8 cellular contexts compared by ENCODE assay signal in the genomic region with DNA sequence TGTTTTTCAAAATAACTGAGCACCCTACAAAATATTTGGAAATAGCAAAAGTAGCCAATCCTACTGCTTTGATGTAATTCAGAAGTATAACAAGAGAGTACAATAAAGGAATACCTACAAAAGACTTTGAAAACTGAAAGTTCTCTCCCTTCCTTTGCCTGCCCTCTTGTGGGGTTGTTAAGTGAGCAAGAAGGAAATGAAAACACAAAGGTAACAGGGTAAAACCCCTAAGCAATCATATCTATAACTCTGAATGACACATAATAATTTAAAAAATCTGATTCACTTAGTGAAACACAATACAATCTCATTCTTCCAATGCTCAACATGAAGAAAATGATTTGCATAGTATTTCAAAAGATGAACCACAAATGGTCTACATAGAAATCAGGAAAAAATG.
A peak's percentile ranks its signal among the peaks of the same experiment; 100 is the strongest.
DNase-seq lines count a peak whose midpoint lies in the region; ATAC-seq and TF ChIP-seq lines count a peak whose summit lies in the region.

No MANE protein-coding gene starts in this region.

- no peak overlapping the region for H3K4me3 Mint-ChIP-seq in natural killer cell

- no peak overlapping the region for H3K18ac ChIP-seq in IMR-90 (ENCODE audit: low read depth, low read length)

- POLR2A ChIA-PET in IMR-90 (lab: Charles Lee; ENCODE audit: unreplicated experiment): no interaction called here

- dilution Hi-C loops in IMR-90 (cut with HindIII; ENCODE audit: low sequenced_read_pairs, unreplicated experiment) (no loop called here), mammary epithelial cell (cut with HindIII; ENCODE audit: low sequenced_read_pairs) (no loop called here)

- H2AFZ ChIP-seq in IMR-90 (replicated peaks; ENCODE audit: low read length, poor library complexity) (no peak overlapping the region), mammary epithelial cell (ENCODE audit: low read depth, low read length) (no peak overlapping the region)

- H3K9me3 ChIP-seq in IMR-90 (ENCODE audit: control insufficient read depth, insufficient read depth, low read length) (no peaks in the 10 kb centered on the region), mammary epithelial cell (replicated peaks; ENCODE audit: insufficient read depth, low read length) (no peaks in the 10 kb centered on the region)

- no peak overlapping the region for H2BK120ac ChIP-seq in IMR-90 (ENCODE audit: low read depth, low read length)

- DNase-seq in GM06990 (ENCODE audit: extremely low read depth, insufficient read length) (peak; percentile 37), IMR-90 (peak; percentile 52), mammary epithelial cell (peak; percentile 50), natural killer cell (no peak), COLO829 (ENCODE audit: low spot score) (no peak), NCI-H2227 (lab: John Stamatoyannopoulos, UW; ENCODE audit: unreplicated experiment) (no peak)

- in situ Hi-C loops in IMR-90 (cut with MboI; ENCODE audit: low sequenced_read_pairs): no loop called here
- in situ Hi-C loops in mammary epithelial cell (cut with MboI; ENCODE audit: low sequenced_read_pairs in 2 of 2): no loop called here

- H3K4me2 ChIP-seq in IMR-90 (ENCODE audit: low read depth, low read length) (no peak overlapping the region), mammary epithelial cell (ENCODE audit: insufficient read depth, low read depth, low read length) (peak overlapping the region; percentile 14)

- H3K36me3 Mint-ChIP-seq in natural killer cell: no peaks in the 10 kb centered on the region

- ATAC-seq in GM21367 (IDR thresholded peaks at IDR 0.05; ENCODE audit: unreplicated experiment) (peak; percentile 75), IMR-90 (ENCODE audit: low read depth) (peak; percentile 66; the same call in 1 of the 2 replicates), natural killer cell (peak in 2 of 3 donors; percentile 60 to 63), GM19328 (IDR thresholded peaks at IDR 0.05; ENCODE audit: unreplicated experiment) (no peak)

- no peak overlapping the region for H3K14ac ChIP-seq in IMR-90 (replicated peaks; ENCODE audit: low read depth, low read length)

- no peak for TF ChIP-seq POLR2A in IMR-90 (IDR thresholded peaks at IDR 0.05; ENCODE audit: low read depth, low read length)

- peaks cover 6% of the 10 kb centered on the region for H3K9me1 ChIP-seq in IMR-90 (ENCODE audit: insufficient read depth, low read length)

- no peak overlapping the region for H3K23ac ChIP-seq in IMR-90 (ENCODE audit: low read depth, low read length)

- no peak overlapping the region for H2AK5ac ChIP-seq in IMR-90 (ENCODE audit: low read depth, low read length)

- no peak overlapping the region for H2BK5ac ChIP-seq in IMR-90 (ENCODE audit: low read depth, low read length, poor library complexity, severe bottlenecking)

- H2BK20ac ChIP-seq in IMR-90 (ENCODE audit: low read depth, low read length): no peak overlapping the region

- H3K27me3 ChIP-seq in GM06990 (replicated peaks; ENCODE audit: control insufficient read depth, insufficient read depth, low read length): no peaks in the 10 kb centered on the region
- H3K27me3 ChIP-seq in IMR-90 (ENCODE audit: control insufficient read depth, insufficient read depth, low read length): no peaks in the 10 kb centered on the region
- no peaks in the 10 kb centered on the region for H3K27me3 ChIP-seq in mammary epithelial cell (ENCODE audit: insufficient read depth, low read length)

- no peak overlapping the region for H3K4ac ChIP-seq in IMR-90 (ENCODE audit: low read depth, low read length)

- TF ChIP-seq CTCF in GM06990 (IDR thresholded peaks at IDR 0.05; ENCODE audit: insufficient read depth, low read length, poor library complexity, severe bottlenecking) (peak; percentile 43), IMR-90 (conservative IDR thresholded peaks at IDR 0.05; ENCODE audit: low read depth, low read length) (peak; percentile 56), mammary epithelial cell (conservative IDR thresholded peaks at IDR 0.05 in 1 of 2, IDR thresholded peaks at IDR 0.05 in 1 of 2; ENCODE audit: extremely low read depth in 1 of 2, insufficient read depth in 1 of 2, low read depth in 1 of 2, low read length in 2 of 2) (peak; percentile 38 to 69), natural killer cell (IDR thresholded peaks at IDR 0.05) (peak; percentile 32)

- H4K5ac ChIP-seq in IMR-90 (ENCODE audit: low read depth, low read length): no peak overlapping the region

- H3K4me1 ChIP-seq in IMR-90 (ENCODE audit: control insufficient read depth, insufficient read depth, low read length) (no peaks in the 10 kb centered on the region; the same call in 1 of the 2 replicates), mammary epithelial cell (ENCODE audit: insufficient read depth, low read length) (no peaks in the 10 kb centered on the region)

- intact Hi-C loops in IMR-90 (cut with micrococcal nuclease) (loop anchor here (1.0 to 5.0 kb wide), 3 partner anchors 95 to 281 kb away; no protein-coding TSS in a partner anchor), mammary epithelial cell (cut with micrococcal nuclease) (loop anchor here (1.0 to 10.0 kb wide), 5 partner anchors 98 to 337 kb away; partner anchors contain the start of genes FRYL and SLAIN2), natural killer cell (cut with micrococcal nuclease) (loop anchor here (1.0 kb wide), 1 partner anchor 104 kb away; no protein-coding TSS in a partner anchor)

- H3K27ac Mint-ChIP-seq in natural killer cell: peak overlapping the region; percentile 74 to 77

- H4K91ac ChIP-seq in IMR-90 (ENCODE audit: insufficient read depth, low read depth, low read length): no peak overlapping the region

- H3K79me1 ChIP-seq in IMR-90 (ENCODE audit: low read depth in 1 of 2, low read length in 2 of 2): peaks cover 14 to 31% of the 10 kb centered on the region in 2 experiments

- H3K9ac ChIP-seq in IMR-90 (ENCODE audit: low read depth, low read length) (no peak overlapping the region), mammary epithelial cell (ENCODE audit: insufficient read depth, low read length) (no peak overlapping the region)

- H2BK15ac ChIP-seq in IMR-90 (ENCODE audit: low read depth, low read length): no peak overlapping the region

- H3K4me3 ChIP-seq in GM06990 (replicated peaks; ENCODE audit: low read depth, low read length): no peak overlapping the region
- H3K4me3 ChIP-seq in IMR-90 (ENCODE audit: insufficient read depth, low read depth, low read length): no peak overlapping the region
- no peak overlapping the region for H3K4me3 ChIP-seq in mammary epithelial cell (replicated peaks in 1 of 3; ENCODE audit: insufficient read depth in 1 of 3, low read depth in 2 of 3, low read length in 3 of 3)

- H3K4me1 Mint-ChIP-seq in natural killer cell: peaks cover 45% of the 10 kb centered on the region in 2 donors

- BruUV-seq in IMR-90 (replicated peaks; lab: Mats Ljungman, UMichigan): no TSS peak
- BruUV-seq in mammary epithelial cell (replicated peaks; lab: Mats Ljungman, UMichigan): no TSS peak

- H3K56ac ChIP-seq in IMR-90 (ENCODE audit: extremely low read depth, insufficient read depth, low read length): no peak overlapping the region

- no peaks in the 10 kb centered on the region for H3K36me3 ChIP-seq in GM06990 (ENCODE audit: control insufficient read depth, insufficient read depth, low read length)
- no peaks in the 10 kb centered on the region for H3K36me3 ChIP-seq in IMR-90 (ENCODE audit: control insufficient read depth, insufficient read depth, low read length)
- no peaks in the 10 kb centered on the region for H3K36me3 ChIP-seq in mammary epithelial cell (ENCODE audit: insufficient read depth, low read length)

- H3K9me3 Mint-ChIP-seq in natural killer cell: no peaks in the 10 kb centered on the region

- H3K27ac ChIP-seq in IMR-90 (ENCODE audit: insufficient read depth, low read length): no peak overlapping the region
- H3K27ac ChIP-seq in mammary epithelial cell (ENCODE audit: insufficient read depth, low read depth, low read length): no peak overlapping the region

- H3K27me3 Mint-ChIP-seq in natural killer cell (ENCODE audit: low read depth in 2 of 2): no peaks in the 10 kb centered on the region

- CTCF ChIA-PET in IMR-90 (lab: Yijun Ruan, JAX) (interaction anchor here (0.9 to 1.6 kb wide), 3 partner anchors 9 to 90 kb away, joined by 3 to 4 read pairs (median 4); no protein-coding TSS in a partner anchor), mammary epithelial cell (lab: Charles Lee; ENCODE audit: low non-redundant PET) (no interaction called here)

- TF ChIP-seq RAD21 in IMR-90 (IDR thresholded peaks at IDR 0.05; ENCODE audit: low read length): peak; percentile 65

- peaks cover 53% of the 10 kb centered on the region for H3K79me2 ChIP-seq in mammary epithelial cell (ENCODE audit: insufficient read depth, low read length)

- H4K8ac ChIP-seq in IMR-90 (ENCODE audit: low read depth in 2 of 2, low read length in 2 of 2): no peak overlapping the region

- H4K20me1 ChIP-seq in IMR-90 (ENCODE audit: insufficient read depth, low read length): 0 out of 2 replicates have a peak, but pooled peaks cover 8% of the 10 kb centered on the region
- H4K20me1 ChIP-seq in mammary epithelial cell (ENCODE audit: insufficient read depth, low read length): no peaks in the 10 kb centered on the region

- no peak overlapping the region for H2AK9ac ChIP-seq in IMR-90 (replicated peaks; ENCODE audit: low read depth, low read length, poor library complexity)

TF ChIP-seq in IMR-90, 13 proteins besides CTCF, POLR2A, EP300 and RAD21:
- TF ChIP-seq SMC3 (IDR thresholded peaks at IDR 0.05; ENCODE audit: low read depth, low read length) (peak; percentile 55), ELK1 (IDR thresholded peaks at IDR 0.05; ENCODE audit: borderline replicate concordance, low read depth, low read length) (no peak), RFX5 (IDR thresholded peaks at IDR 0.05; ENCODE audit: low read depth, low read length) (no peak), FOS (IDR thresholded peaks at IDR 0.05; ENCODE audit: low read depth, low read length) (no peak)

Comparison
In these comparisons a context has a peak if more than half of its experiments do, and no peak if none do; other contexts are left out.
1. DNase-seq: peak in GM06990 (single experiment), IMR-90 (single experiment) and mammary epithelial cell (single experiment); none in natural killer cell (single experiment), COLO829 (single experiment) and NCI-H2227 (single experiment).
2. Peak in every context shown above with its lines, with median percentiles within 50 percentile points of each other: CTCF ChIP-seq.